In genomic region chr18:2188258-2188657, GRCh38 we compare ENCODE assay signal across 7 cellular contexts.
"Had no signal": no experiment of that assay in that cellular context is flagged by ENCODE, and none has a peak within 500 bp of the region (broad histone marks: within the 10 kb centered on the region; RNA-seq: fewer than 3 reads in every experiment).

No MANE protein-coding gene starts in this region.

- H3K4me3 ChIP-seq: K562 had no signal

- ATAC-seq: HepG2, K562 had no signal

- DNase-seq: IMR-90, KBM-7, KG1 had no signal

- H3K4me2 ChIP-seq: KMS-11 had no signal

- H3K9ac ChIP-seq: KMS-11 had no signal

- H3K27ac ChIP-seq: HL-60, KMS-11 had no signal
